In the genomic region with DNA sequence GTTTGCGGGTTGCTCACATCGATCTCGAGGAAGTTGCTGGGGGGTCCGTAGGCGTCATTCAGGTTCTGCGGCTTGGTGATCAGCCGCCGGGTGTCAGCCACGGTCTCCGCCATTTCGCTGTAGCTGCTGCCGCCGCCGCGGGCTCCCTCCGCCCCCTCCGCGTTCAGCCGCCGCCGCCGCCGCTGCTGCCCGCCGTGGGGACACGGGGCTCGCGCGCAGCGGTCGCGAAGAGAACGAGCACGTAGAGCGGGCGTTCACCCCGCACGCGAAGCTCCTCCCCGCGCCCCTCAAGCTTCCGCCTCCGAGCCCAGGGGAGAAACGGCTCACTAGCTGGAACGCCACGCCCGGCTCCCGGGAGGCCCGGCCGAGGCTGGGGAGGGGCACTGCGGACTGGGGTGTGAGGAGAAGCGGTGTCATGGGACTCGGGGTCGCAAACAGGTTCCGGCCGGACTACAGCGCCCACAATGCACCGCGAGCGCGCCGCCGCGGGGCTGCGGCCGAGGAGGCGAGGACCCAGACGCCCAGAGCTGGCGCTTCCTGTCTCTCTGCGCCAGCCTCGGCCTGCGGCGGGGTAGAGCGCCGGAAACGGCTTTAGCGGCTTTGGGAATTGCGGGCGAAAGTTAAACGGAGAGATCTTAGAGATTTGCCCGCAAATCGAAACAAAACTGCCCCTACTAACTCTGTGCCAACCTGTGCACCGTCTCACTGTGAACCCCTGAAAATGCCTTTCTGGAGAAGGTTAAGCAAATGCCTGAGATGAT, we compare ENCODE assay signal across 1 cellular context.
TF ChIP-seq lines count a peak whose summit lies in the region.

A gene (minus strand): TSS at position 232 of the 761 bp plus-strand sequence. CDS start 119 bp downstream, at position 113.

TF ChIP-seq in HepG2, 621 proteins besides CTCF, POLR2A, EP300 and RAD21 (continued from another document and continues in another):
- TF ChIP-seq, protein P1, sequence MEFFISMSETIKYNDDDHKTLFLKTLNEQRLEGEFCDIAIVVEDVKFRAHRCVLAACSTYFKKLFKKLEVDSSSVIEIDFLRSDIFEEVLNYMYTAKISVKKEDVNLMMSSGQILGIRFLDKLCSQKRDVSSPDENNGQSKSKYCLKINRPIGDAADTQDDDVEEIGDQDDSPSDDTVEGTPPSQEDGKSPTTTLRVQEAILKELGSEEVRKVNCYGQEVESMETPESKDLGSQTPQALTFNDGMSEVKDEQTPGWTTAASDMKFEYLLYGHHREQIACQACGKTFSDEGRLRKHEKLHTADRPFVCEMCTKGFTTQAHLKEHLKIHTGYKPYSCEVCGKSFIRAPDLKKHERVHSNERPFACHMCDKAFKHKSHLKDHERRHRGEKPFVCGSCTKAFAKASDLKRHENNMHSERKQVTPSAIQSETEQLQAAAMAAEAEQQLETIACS (CRISPR knock-in tag; IDR thresholded peaks at IDR 0.05), result peak; percentile 91
- TF ChIP-seq, protein P2, sequence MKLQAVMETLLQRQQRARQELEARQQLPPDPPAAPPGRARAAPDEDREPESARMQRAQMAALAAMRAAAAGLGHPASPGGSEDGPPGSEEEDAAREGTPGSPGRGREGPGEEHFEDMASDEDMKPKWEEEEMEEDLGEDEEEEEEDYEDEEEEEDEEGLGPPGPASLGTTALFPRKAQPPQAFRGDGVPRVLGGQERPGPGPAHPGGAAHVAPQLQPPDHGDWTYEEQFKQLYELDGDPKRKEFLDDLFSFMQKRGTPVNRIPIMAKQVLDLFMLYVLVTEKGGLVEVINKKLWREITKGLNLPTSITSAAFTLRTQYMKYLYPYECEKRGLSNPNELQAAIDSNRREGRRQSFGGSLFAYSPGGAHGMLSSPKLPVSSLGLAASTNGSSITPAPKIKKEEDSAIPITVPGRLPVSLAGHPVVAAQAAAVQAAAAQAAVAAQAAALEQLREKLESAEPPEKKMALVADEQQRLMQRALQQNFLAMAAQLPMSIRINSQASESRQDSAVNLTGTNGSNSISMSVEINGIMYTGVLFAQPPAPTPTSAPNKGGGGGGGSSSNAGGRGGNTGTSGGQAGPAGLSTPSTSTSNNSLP (IDR thresholded peaks at IDR 0.05; ENCODE audit: low read depth, low read length), result no peak
- TF ChIP-seq, protein P3, sequence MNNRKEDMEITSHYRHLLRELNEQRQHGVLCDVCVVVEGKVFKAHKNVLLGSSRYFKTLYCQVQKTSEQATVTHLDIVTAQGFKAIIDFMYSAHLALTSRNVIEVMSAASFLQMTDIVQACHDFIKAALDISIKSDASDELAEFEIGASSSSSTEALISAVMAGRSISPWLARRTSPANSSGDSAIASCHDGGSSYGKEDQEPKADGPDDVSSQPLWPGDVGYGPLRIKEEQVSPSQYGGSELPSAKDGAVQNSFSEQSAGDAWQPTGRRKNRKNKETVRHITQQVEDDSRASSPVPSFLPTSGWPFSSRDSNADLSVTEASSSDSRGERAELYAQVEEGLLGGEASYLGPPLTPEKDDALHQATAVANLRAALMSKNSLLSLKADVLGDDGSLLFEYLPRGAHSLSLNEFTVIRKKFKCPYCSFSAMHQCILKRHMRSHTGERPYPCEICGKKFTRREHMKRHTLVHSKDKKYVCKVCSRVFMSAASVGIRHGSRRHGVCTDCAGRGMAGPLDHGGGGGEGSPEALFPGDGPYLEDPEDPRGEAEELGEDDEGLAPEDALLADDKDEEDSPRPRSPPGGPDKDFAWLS (CRISPR knock-in tag; IDR thresholded peaks at IDR 0.05; ENCODE audit: borderline replicate concordance), result no peak
- TF ChIP-seq ZNF558 (CRISPR knock-in tag; IDR thresholded peaks at IDR 0.05; ENCODE audit: borderline replicate concordance), result 0 out of 2 replicates have a peak, but pooled peaks have one; percentile 5
- no peak for TF ChIP-seq ZNF274 (CRISPR knock-in tag; IDR thresholded peaks at IDR 0.05)
- peak; percentile 29; the same call in 1 of the 2 replicates for TF ChIP-seq SMAD3 (CRISPR knock-in tag; IDR thresholded peaks at IDR 0.05)
- peak; percentile 44; the same call in 1 of the 2 replicates for TF ChIP-seq ZNF724P (CRISPR knock-in tag; IDR thresholded peaks at IDR 0.05; ENCODE audit: borderline replicate concordance)
- 0 out of 2 replicates have a peak, but pooled peaks have one; percentile 63 for TF ChIP-seq PCBP1 (IDR thresholded peaks at IDR 0.05; ENCODE audit: borderline replicate concordance, low read depth, low read length)
- TF ChIP-seq ZNF776 (CRISPR knock-in tag; IDR thresholded peaks at IDR 0.05), result peak; percentile 80; the same call in 1 of the 2 replicates
- TF ChIP-seq, protein P4, sequence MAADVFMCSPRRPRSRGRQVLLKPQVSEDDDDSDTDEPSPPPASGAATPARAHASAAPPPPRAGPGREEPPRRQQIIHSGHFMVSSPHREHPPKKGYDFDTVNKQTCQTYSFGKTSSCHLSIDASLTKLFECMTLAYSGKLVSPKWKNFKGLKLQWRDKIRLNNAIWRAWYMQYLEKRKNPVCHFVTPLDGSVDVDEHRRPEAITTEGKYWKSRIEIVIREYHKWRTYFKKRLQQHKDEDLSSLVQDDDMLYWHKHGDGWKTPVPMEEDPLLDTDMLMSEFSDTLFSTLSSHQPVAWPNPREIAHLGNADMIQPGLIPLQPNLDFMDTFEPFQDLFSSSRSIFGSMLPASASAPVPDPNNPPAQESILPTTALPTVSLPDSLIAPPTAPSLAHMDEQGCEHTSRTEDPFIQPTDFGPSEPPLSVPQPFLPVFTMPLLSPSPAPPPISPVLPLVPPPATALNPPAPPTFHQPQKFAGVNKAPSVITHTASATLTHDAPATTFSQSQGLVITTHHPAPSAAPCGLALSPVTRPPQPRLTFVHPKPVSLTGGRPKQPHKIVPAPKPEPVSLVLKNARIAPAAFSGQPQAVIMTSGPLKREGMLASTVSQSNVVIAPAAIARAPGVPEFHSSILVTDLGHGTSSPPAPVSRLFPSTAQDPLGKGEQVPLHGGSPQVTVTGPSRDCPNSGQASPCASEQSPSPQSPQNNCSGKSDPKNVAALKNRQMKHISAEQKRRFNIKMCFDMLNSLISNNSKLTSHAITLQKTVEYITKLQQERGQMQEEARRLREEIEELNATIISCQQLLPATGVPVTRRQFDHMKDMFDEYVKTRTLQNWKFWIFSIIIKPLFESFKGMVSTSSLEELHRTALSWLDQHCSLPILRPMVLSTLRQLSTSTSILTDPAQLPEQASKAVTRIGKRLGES (CRISPR knock-in tag; IDR thresholded peaks at IDR 0.05; ENCODE audit: borderline replicate concordance), result no peak
- peak; percentile 45; the same call in 1 of the 2 replicates for TF ChIP-seq ZNF224 (CRISPR knock-in tag; IDR thresholded peaks at IDR 0.05)
- TF ChIP-seq, protein P5, sequence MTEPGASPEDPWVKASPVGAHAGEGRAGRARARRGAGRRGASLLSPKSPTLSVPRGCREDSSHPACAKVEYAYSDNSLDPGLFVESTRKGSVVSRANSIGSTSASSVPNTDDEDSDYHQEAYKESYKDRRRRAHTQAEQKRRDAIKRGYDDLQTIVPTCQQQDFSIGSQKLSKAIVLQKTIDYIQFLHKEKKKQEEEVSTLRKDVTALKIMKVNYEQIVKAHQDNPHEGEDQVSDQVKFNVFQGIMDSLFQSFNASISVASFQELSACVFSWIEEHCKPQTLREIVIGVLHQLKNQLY (CRISPR knock-in tag; IDR thresholded peaks at IDR 0.05), result 0 out of 2 replicates have a peak, but pooled peaks have one; percentile 22
- no peak for TF ChIP-seq ZNF7 (CRISPR knock-in tag; IDR thresholded peaks at IDR 0.05)
- TF ChIP-seq ZNF879 (CRISPR knock-in tag; IDR thresholded peaks at IDR 0.05), result no peak
- TF ChIP-seq CHD4 (IDR thresholded peaks at IDR 0.05; ENCODE audit: borderline replicate concordance, low read length), result no peak
- 0 out of 2 replicates have a peak, but pooled peaks have one; percentile 38 for TF ChIP-seq ZNF354B (CRISPR knock-in tag; IDR thresholded peaks at IDR 0.05)
- peak; percentile 34; the same call in 1 of the 2 replicates for TF ChIP-seq ARNT2 (CRISPR knock-in tag; IDR thresholded peaks at IDR 0.05; ENCODE audit: low read depth)
- peak; percentile 1; the same call in 1 of the 2 replicates for TF ChIP-seq ZNF121 (CRISPR knock-in tag; IDR thresholded peaks at IDR 0.05)
- TF ChIP-seq ZNF12 (CRISPR knock-in tag; IDR thresholded peaks at IDR 0.05), result no peak
- TF ChIP-seq, protein P6, sequence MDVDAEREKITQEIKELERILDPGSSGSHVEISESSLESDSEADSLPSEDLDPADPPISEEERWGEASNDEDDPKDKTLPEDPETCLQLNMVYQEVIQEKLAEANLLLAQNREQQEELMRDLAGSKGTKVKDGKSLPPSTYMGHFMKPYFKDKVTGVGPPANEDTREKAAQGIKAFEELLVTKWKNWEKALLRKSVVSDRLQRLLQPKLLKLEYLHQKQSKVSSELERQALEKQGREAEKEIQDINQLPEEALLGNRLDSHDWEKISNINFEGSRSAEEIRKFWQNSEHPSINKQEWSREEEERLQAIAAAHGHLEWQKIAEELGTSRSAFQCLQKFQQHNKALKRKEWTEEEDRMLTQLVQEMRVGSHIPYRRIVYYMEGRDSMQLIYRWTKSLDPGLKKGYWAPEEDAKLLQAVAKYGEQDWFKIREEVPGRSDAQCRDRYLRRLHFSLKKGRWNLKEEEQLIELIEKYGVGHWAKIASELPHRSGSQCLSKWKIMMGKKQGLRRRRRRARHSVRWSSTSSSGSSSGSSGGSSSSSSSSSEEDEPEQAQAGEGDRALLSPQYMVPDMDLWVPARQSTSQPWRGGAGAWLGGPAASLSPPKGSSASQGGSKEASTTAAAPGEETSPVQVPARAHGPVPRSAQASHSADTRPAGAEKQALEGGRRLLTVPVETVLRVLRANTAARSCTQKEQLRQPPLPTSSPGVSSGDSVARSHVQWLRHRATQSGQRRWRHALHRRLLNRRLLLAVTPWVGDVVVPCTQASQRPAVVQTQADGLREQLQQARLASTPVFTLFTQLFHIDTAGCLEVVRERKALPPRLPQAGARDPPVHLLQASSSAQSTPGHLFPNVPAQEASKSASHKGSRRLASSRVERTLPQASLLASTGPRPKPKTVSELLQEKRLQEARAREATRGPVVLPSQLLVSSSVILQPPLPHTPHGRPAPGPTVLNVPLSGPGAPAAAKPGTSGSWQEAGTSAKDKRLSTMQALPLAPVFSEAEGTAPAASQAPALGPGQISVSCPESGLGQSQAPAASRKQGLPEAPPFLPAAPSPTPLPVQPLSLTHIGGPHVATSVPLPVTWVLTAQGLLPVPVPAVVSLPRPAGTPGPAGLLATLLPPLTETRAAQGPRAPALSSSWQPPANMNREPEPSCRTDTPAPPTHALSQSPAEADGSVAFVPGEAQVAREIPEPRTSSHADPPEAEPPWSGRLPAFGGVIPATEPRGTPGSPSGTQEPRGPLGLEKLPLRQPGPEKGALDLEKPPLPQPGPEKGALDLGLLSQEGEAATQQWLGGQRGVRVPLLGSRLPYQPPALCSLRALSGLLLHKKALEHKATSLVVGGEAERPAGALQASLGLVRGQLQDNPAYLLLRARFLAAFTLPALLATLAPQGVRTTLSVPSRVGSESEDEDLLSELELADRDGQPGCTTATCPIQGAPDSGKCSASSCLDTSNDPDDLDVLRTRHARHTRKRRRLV (CRISPR knock-in tag; IDR thresholded peaks at IDR 0.05), result 0 out of 2 replicates have a peak, but pooled peaks have one; percentile 19
- TF ChIP-seq, protein P7, sequence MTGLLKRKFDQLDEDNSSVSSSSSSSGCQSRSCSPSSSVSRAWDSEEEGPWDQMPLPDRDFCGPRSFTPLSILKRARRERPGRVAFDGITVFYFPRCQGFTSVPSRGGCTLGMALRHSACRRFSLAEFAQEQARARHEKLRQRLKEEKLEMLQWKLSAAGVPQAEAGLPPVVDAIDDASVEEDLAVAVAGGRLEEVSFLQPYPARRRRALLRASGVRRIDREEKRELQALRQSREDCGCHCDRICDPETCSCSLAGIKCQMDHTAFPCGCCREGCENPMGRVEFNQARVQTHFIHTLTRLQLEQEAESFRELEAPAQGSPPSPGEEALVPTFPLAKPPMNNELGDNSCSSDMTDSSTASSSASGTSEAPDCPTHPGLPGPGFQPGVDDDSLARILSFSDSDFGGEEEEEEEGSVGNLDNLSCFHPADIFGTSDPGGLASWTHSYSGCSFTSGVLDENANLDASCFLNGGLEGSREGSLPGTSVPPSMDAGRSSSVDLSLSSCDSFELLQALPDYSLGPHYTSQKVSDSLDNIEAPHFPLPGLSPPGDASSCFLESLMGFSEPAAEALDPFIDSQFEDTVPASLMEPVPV (CRISPR knock-in tag; IDR thresholded peaks at IDR 0.05), result peak; percentile 81
- TF ChIP-seq ZNF781 (CRISPR knock-in tag; IDR thresholded peaks at IDR 0.05; ENCODE audit: borderline replicate concordance, not compliant biosample characterization), result no peak
- no peak for TF ChIP-seq ZNF33A (CRISPR knock-in tag; IDR thresholded peaks at IDR 0.05; ENCODE audit: borderline replicate concordance)
- TF ChIP-seq, protein P8, sequence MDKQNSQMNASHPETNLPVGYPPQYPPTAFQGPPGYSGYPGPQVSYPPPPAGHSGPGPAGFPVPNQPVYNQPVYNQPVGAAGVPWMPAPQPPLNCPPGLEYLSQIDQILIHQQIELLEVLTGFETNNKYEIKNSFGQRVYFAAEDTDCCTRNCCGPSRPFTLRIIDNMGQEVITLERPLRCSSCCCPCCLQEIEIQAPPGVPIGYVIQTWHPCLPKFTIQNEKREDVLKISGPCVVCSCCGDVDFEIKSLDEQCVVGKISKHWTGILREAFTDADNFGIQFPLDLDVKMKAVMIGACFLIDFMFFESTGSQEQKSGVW (CRISPR knock-in tag; IDR thresholded peaks at IDR 0.05; ENCODE audit: borderline replicate concordance), result no peak
- TF ChIP-seq ZNF589 (CRISPR knock-in tag; conservative IDR thresholded peaks at IDR 0.05), result no peak; the same call in 1 of the 2 replicates
- no peak for TF ChIP-seq PRMT3 (CRISPR knock-in tag; IDR thresholded peaks at IDR 0.05; ENCODE audit: borderline replicate concordance, low read depth)
- TF ChIP-seq RBAK (CRISPR knock-in tag; IDR thresholded peaks at IDR 0.05), result no peak
- peak; percentile 31; the same call in 1 of the 2 replicates for TF ChIP-seq AKAP8 (CRISPR knock-in tag; IDR thresholded peaks at IDR 0.05)
- TF ChIP-seq ZNF674 (CRISPR knock-in tag; IDR thresholded peaks at IDR 0.05; ENCODE audit: low read depth), result no peak
- TF ChIP-seq NFE2 (CRISPR knock-in tag; IDR thresholded peaks at IDR 0.05), result no peak
- TF ChIP-seq ZNF577 (CRISPR knock-in tag; IDR thresholded peaks at IDR 0.05; ENCODE audit: borderline replicate concordance, low read depth), result no peak
